Comparison of ENCODE assay signal across 7 cellular contexts in the genomic region with DNA sequence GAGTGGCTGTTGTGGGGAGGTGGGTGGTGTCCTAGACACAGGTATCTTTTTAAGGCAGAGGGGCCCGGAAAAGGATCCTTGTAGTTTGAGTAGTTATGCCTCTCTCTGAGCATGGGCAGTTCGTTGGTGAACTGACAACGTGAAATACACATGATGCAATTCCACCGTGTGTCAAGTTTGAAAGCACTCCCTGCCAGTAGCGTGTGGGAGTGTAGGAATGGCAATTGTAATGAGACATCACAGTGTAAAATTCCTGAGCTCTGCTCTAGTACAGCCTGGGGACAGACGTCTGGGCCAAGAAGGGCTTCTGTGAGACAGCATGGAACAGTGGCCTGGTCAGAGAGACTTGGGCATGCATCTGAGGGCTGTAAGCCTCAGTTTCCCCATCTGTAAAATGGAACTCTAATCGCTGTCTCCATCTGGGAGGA. TPM values are rescaled to one million over a fixed set of nuclear protein-coding genes. Genes with fewer than 3 reads are reported as not detected.
DNase-seq lines count a peak whose midpoint lies in the region; ATAC-seq and TF ChIP-seq lines count a peak whose summit lies in the region.

No MANE protein-coding gene starts in this region.

- no peaks in the 10 kb centered on the region for H3K27me3 Mint-ChIP-seq in activated naive CD8-positive, alpha-beta T cell treated with anti-CD3 and anti-CD28 coated beads, Interleukin-2, amount 50 U/mL, for 24 hours

- no peaks in the 10 kb centered on the region for H3K9me3 ChIP-seq in Panc1 (ENCODE audit: control insufficient read depth, insufficient read depth, low read depth, low read length)
- no peaks in the 10 kb centered on the region for H3K9me3 ChIP-seq in fibroblast of lung (ENCODE audit: control insufficient read depth, insufficient read depth, low read depth, low read length)

- H3K4me3 ChIP-seq in Panc1 (ENCODE audit: low read depth in 2 of 2, low read length in 2 of 2) (no peak overlapping the region), fibroblast of lung (replicated peaks in 1 of 4; ENCODE audit: control extremely low read depth in 1 of 4, insufficient read depth in 1 of 4, low read depth in 3 of 4, low read length in 4 of 4) (no peak overlapping the region)

- H3K4me1 Mint-ChIP-seq in activated naive CD8-positive, alpha-beta T cell treated with anti-CD3 and anti-CD28 coated beads, Interleukin-2, amount 50 U/mL, for 24 hours, result peaks cover 31% of the 10 kb centered on the region

- no peak overlapping the region for H3K4me3 Mint-ChIP-seq in activated naive CD8-positive, alpha-beta T cell treated with anti-CD3 and anti-CD28 coated beads, Interleukin-2, amount 50 U/mL, for 24 hours

- H3K27ac ChIP-seq in Panc1 (ENCODE audit: low read length) (peak overlapping the region; percentile 65; the same call in 1 of the 2 replicates), fibroblast of lung (ENCODE audit: insufficient read depth, low read length) (no peak overlapping the region)

- CTCF ChIA-PET in Panc1 (lab: Charles Lee), result interaction anchor here (0.6 kb wide), 1 partner anchor 67 kb away, joined by 4 read pairs; no protein-coding TSS in a partner anchor

- H3K9me3 Mint-ChIP-seq in activated naive CD8-positive, alpha-beta T cell treated with anti-CD3 and anti-CD28 coated beads, Interleukin-2, amount 50 U/mL, for 24 hours, result no peaks in the 10 kb centered on the region

- in situ Hi-C loops in Panc1 (cut with HindIII; ENCODE audit: low pct_unique_long_range_greater_than_20kb, low sequenced_read_pairs), result no loop called here

- no peak overlapping the region for H2AFZ ChIP-seq in fibroblast of lung (ENCODE audit: low read length)

- H4K20me1 ChIP-seq in fibroblast of lung (ENCODE audit: control insufficient read depth, extremely low read depth, insufficient read depth, low read length), result no peaks in the 10 kb centered on the region

- H3K27me3 ChIP-seq in Panc1 (ENCODE audit: control insufficient read depth, insufficient read depth, low read length), result no peaks in the 10 kb centered on the region
- no peaks in the 10 kb centered on the region for H3K27me3 ChIP-seq in fibroblast of lung (ENCODE audit: control insufficient read depth, insufficient read depth, low read length)

- POLR2A ChIA-PET in Panc1 (lab: Charles Lee), result no interaction called here

- intact Hi-C loops in Panc1 (cut with micrococcal nuclease; ENCODE audit: unreplicated experiment), result no loop called here

- no peak overlapping the region for H3K4me2 ChIP-seq in fibroblast of lung (ENCODE audit: extremely low read depth, insufficient read depth, low read length)

- H3K36me3 ChIP-seq in Panc1 (ENCODE audit: control insufficient read depth, insufficient read depth, low read length) (no peaks in the 10 kb centered on the region), fibroblast of lung (ENCODE audit: control insufficient read depth, insufficient read depth, low read length) (no peaks in the 10 kb centered on the region)

- no TSS peak for BruUV-seq in Panc1 (replicated peaks; lab: Mats Ljungman, UMichigan)

- H3K4me1 ChIP-seq in Panc1 (ENCODE audit: control insufficient read depth, insufficient read depth, low read length) (peaks cover 19% of the 10 kb centered on the region), fibroblast of lung (ENCODE audit: control insufficient read depth, extremely low read depth, insufficient read depth, low read length) (peaks cover 8% of the 10 kb centered on the region)

- TF ChIP-seq CTCF in Panc1 (IDR thresholded peaks at IDR 0.05) (no peak), fibroblast of lung (conservative IDR thresholded peaks at IDR 0.05 in 1 of 2, IDR thresholded peaks at IDR 0.05 in 1 of 2; ENCODE audit: low read depth in 1 of 2, low read length in 2 of 2) (no peak)

- peak; percentile 44; the same call in 1 of the 2 replicates for ATAC-seq in Panc1
- no peak for ATAC-seq in GM21529 (IDR thresholded peaks at IDR 0.05; ENCODE audit: unreplicated experiment)
- no peak for ATAC-seq in activated naive CD8-positive, alpha-beta T cell treated with anti-CD3 and anti-CD28 coated beads, Interleukin-2, amount 50 U/mL, for 24 hours
- no peak for ATAC-seq in HG03025 (IDR thresholded peaks at IDR 0.05; ENCODE audit: low FRiP score, unreplicated experiment)

- H3K9ac ChIP-seq in fibroblast of lung (ENCODE audit: insufficient read depth, low read length), result no peak overlapping the region

- H3K36me3 Mint-ChIP-seq in activated naive CD8-positive, alpha-beta T cell treated with anti-CD3 and anti-CD28 coated beads, Interleukin-2, amount 50 U/mL, for 24 hours (ENCODE audit: low read depth), result no peaks in the 10 kb centered on the region

- H3K27ac Mint-ChIP-seq in activated naive CD8-positive, alpha-beta T cell treated with anti-CD3 and anti-CD28 coated beads, Interleukin-2, amount 50 U/mL, for 24 hours, result no peak overlapping the region

- H3K79me2 ChIP-seq in fibroblast of lung (ENCODE audit: control insufficient read depth, insufficient read depth, low read length), result no peaks in the 10 kb centered on the region

- DNase-seq in GM04504 (ENCODE audit: low read depth) (peak; percentile 80), Panc1 (ENCODE audit: low read depth, low spot score) (no peak), fibroblast of lung (ENCODE audit: low read depth in 2 of 2) (peak; percentile 53 to 81), renal cortical epithelial cell (ENCODE audit: low read depth) (peak; percentile 59)
- no peak for DNase-seq in activated naive CD8-positive, alpha-beta T cell treated with anti-CD3 and anti-CD28 coated beads, Interleukin-2, amount 50 U/mL, for 24 hours

RNA-seq across cellular contexts. Expression of a gene that starts 10.4 kb away (rescaled TPM):
- total RNA-seq in Panc1 (2021; ENCODE audit: unreplicated experiment) (35.4 TPM), fibroblast of lung (0.26 and 2.6 TPM in 2 replicates), renal cortical epithelial cell (1.1 and 13.7 TPM in 2 replicates)
- 35.0 TPM for polyA plus RNA-seq in Panc1 (2012; ENCODE audit: insufficient read length)
- polyA plus RNA-seq in fibroblast of lung, result 6.5 and 26.2 TPM in 2 replicates
- 6.4 and 27.2 TPM in 2 replicates for polyA plus RNA-seq in fibroblast of lung (2012)
- 5.1 and 35.9 TPM in 2 replicates for polyA minus RNA-seq in fibroblast of lung (ENCODE audit: low replicate concordance)

RNA-seq across cellular contexts. Expression of a gene that starts 29.2 kb away (rescaled TPM):
- 70.8 TPM for total RNA-seq in Panc1 (2021; ENCODE audit: unreplicated experiment)
- polyA plus RNA-seq in Panc1 (2012; ENCODE audit: insufficient read length), result 50.7 TPM
- 30.6 and 43.6 TPM in 2 replicates for total RNA-seq in fibroblast of lung
- 67.4 and 104 TPM in 2 replicates for polyA plus RNA-seq in fibroblast of lung
- polyA plus RNA-seq in fibroblast of lung (2012), result 82.7 and 108 TPM in 2 replicates
- 109 and 215 TPM in 2 replicates for polyA minus RNA-seq in fibroblast of lung (ENCODE audit: low replicate concordance)
- 19.1 and 62.4 TPM in 2 replicates for total RNA-seq in renal cortical epithelial cell

RNA-seq across cellular contexts. Expression of a gene that starts 56.3 kb away (rescaled TPM):
- total RNA-seq in Panc1 (2021; ENCODE audit: unreplicated experiment) (82.0 TPM), fibroblast of lung (19.0 and 24.1 TPM in 2 replicates), renal cortical epithelial cell (13.2 and 35.0 TPM in 2 replicates)
- 73.2 TPM for polyA plus RNA-seq in Panc1 (2012; ENCODE audit: insufficient read length)
- polyA plus RNA-seq in fibroblast of lung, result 7.3 and 14.5 TPM in 2 replicates
- 17.3 and 32.4 TPM in 2 replicates for polyA plus RNA-seq in fibroblast of lung (2012)
- 20.4 and 24.4 TPM in 2 replicates for polyA minus RNA-seq in fibroblast of lung (ENCODE audit: low replicate concordance)

RNA-seq across cellular contexts. Expression of a gene that starts 59.2 kb away (rescaled TPM):
- total RNA-seq in Panc1 (2021; ENCODE audit: unreplicated experiment) (37.7 TPM), fibroblast of lung (3.1 and 3.5 TPM in 2 replicates), renal cortical epithelial cell (0.87 and 14.8 TPM in 2 replicates)
- 36.2 TPM for polyA plus RNA-seq in Panc1 (2012; ENCODE audit: insufficient read length)
- 0.88 and 1.7 TPM in 2 replicates for polyA plus RNA-seq in fibroblast of lung
- polyA plus RNA-seq in fibroblast of lung (2012), result 1.7 and 3.6 TPM in 2 replicates
- polyA minus RNA-seq in fibroblast of lung (ENCODE audit: low replicate concordance), result 4.4 and 9.9 TPM in 2 replicates

Comparison
In these comparisons a context has a peak if more than half of its experiments do, and no peak if none do; other contexts are left out.
1. DNase-seq: peak in GM04504 (single experiment), fibroblast of lung (2 of 2) and renal cortical epithelial cell (single experiment); none in Panc1 (single experiment) and activated naive CD8-positive, alpha-beta T cell treated with anti-CD3 and anti-CD28 coated beads, Interleukin-2, amount 50 U/mL, for 24 hours (single experiment).